ENCODE assay signal across 8 cellular contexts in genomic region chr2:43100883-43101662, GRCh38.
DNase-seq lines count a peak whose midpoint lies in the region; ATAC-seq and TF ChIP-seq lines count a peak whose summit lies in the region.

No MANE protein-coding gene starts in this region.

- intact Hi-C loops in head of caudate nucleus (cut with DNase I), result loop anchor here (2.0 to 5.0 kb wide), 2 partner anchors 74 to 126 kb away; partner anchors contain the start of gene ZFP36L2

- no peaks in the 10 kb centered on the region for H3K9me3 ChIP-seq in neutrophil

- H3K4me3 ChIP-seq in neutrophil (ENCODE audit: low read depth in 1 of 2, low read length in 1 of 2), result peak overlapping the region; percentile 23 to 58

- POLR2A ChIA-PET in RWPE1 (lab: Yijun Ruan, JAX; ENCODE audit: low non-redundant PET), result no interaction called here

- peaks cover 27 to 41% of the 10 kb centered on the region in 2 experiments for H3K4me1 ChIP-seq in neutrophil (ENCODE audit: control insufficient read depth in 1 of 2, insufficient read depth in 1 of 2, low read depth in 1 of 2, low read length in 1 of 2)

- CTCF ChIA-PET in RWPE1 (lab: Yijun Ruan, JAX), result no interaction called here

- no peaks in the 10 kb centered on the region for H3K27me3 ChIP-seq in neutrophil

- H3K27ac ChIP-seq in RWPE1 (peak overlapping the region; percentile 77), neutrophil (no peak overlapping the region)

- no peak for TF ChIP-seq CTCF in RWPE1 (conservative IDR thresholded peaks at IDR 0.05; ENCODE audit: low read depth)
- no peak for TF ChIP-seq CTCF in neutrophil (IDR thresholded peaks at IDR 0.05)

- no peaks in the 10 kb centered on the region for H3K36me3 ChIP-seq in neutrophil

- no peak for ATAC-seq in GM18909 (IDR thresholded peaks at IDR 0.05; ENCODE audit: poor library complexity, unreplicated experiment)

- DNase-seq in AG08395 (ENCODE audit: low spot score), result peak; percentile 56
- DNase-seq in RWPE1 (ENCODE audit: low spot score), result no peak
- peak; percentile 88 to 99 (median 95) for DNase-seq in head of caudate nucleus
- no peak for DNase-seq in activated T-cell treated with anti-CD3 and anti-CD28 coated beads, Interleukin-2, amount 50 U/mL, for 48 hours
- DNase-seq in CD1c-positive myeloid dendritic cell (ENCODE audit: extremely low spot score), result no peak
- DNase-seq in NAMALWA (ENCODE audit: low spot score), result no peak

Comparison
In these comparisons a context has a peak if more than half of its experiments do, and no peak if none do; other contexts are left out.
1. DNase-seq: peak in AG08395 (single experiment) and head of caudate nucleus (42 of 42); none in RWPE1 (single experiment), activated T-cell treated with anti-CD3 and anti-CD28 coated beads, Interleukin-2, amount 50 U/mL, for 48 hours (0 of 2), CD1c-positive myeloid dendritic cell (single experiment) and NAMALWA (single experiment).